In genomic region chr15:30974112-30974511, GRCh38 we compare ENCODE assay signal across 24 cellular contexts. TPM values are rescaled to one million over a fixed set of nuclear protein-coding genes. Genes with fewer than 3 reads are reported as not detected.
DNase-seq lines count a peak whose midpoint lies in the region; ATAC-seq and TF ChIP-seq lines count a peak whose summit lies in the region.
"Had no signal": no experiment of that assay in that cellular context is flagged by ENCODE, and none has a peak within 500 bp of the region (broad histone marks: within the 10 kb centered on the region; RNA-seq: fewer than 3 reads in every experiment).

No MANE protein-coding gene starts in this region.

- no peaks in the 10 kb centered on the region for H4K20me1 ChIP-seq in OCI-LY3 (ENCODE audit: insufficient read depth, low read length)
- peaks cover 4% of the 10 kb centered on the region for H4K20me1 ChIP-seq in hepatocyte (ENCODE audit: insufficient read depth, poor library complexity, severe bottlenecking)

- ATAC-seq in GM18511 (IDR thresholded peaks at IDR 0.05; ENCODE audit: unreplicated experiment) (peak; percentile 80), GM19463 (IDR thresholded peaks at IDR 0.05; ENCODE audit: unreplicated experiment) (peak; percentile 57)
- ATAC-seq: HepG2, K562 had no signal

- H3K36me3 ChIP-seq in OCI-LY3 (replicated peaks; ENCODE audit: low read depth, low read length) (peaks cover 52% of the 10 kb centered on the region), neutrophil (peaks cover 54% of the 10 kb centered on the region), hepatocyte (replicated peaks; ENCODE audit: insufficient read depth, low read depth) (no peaks in the 10 kb centered on the region)

- H3K9me3 ChIP-seq in OCI-LY3 (ENCODE audit: insufficient read depth, low read length) (no peaks in the 10 kb centered on the region), neutrophil (no peaks in the 10 kb centered on the region), hepatocyte (ENCODE audit: low read depth) (no peaks in the 10 kb centered on the region)
- H3K9me3 ChIP-seq: BLaER1, Caco-2, SK-N-SH had no signal

- peaks cover 40% of the 10 kb centered on the region for H3K4me1 ChIP-seq in OCI-LY3 (ENCODE audit: low read length)
- H3K4me1 ChIP-seq in neutrophil (ENCODE audit: control insufficient read depth in 1 of 2, insufficient read depth in 1 of 2, low read depth in 1 of 2, low read length in 1 of 2) = peaks cover 21 to 25% of the 10 kb centered on the region in 2 experiments
- no peaks in the 10 kb centered on the region for H3K4me1 ChIP-seq in hepatocyte (ENCODE audit: insufficient read depth)

- H3K27ac ChIP-seq in OCI-LY3 (ENCODE audit: low read length) (peak overlapping the region; percentile 80), neutrophil (peak overlapping the region; percentile 24), hepatocyte (no peak overlapping the region)
- H3K27ac ChIP-seq: BLaER1, HL-60, RWPE1 had no signal

- DNase-seq in hepatocyte (ENCODE audit: low spot score) = no peak
- DNase-seq in NCI-H2227 (lab: John Stamatoyannopoulos, UW; ENCODE audit: unreplicated experiment) = no peak
- DNase-seq in DMS79 (lab: John Stamatoyannopoulos, UW) = no peak
- DNase-seq: Caco-2; CD4-positive, alpha-beta memory T cell; DMS 273 treated with DMSO at 0.1 percent for 48 hours; MM.1S; NCI-H1092; NCI-H1436 treated with DMSO at 0.1 percent for 48 hours; NCI-H2029; NCI-H226; NCI-H510A treated with DMSO at 0.1 percent for 48 hours; NCI-H748 treated with DMSO at 0.1 percent for 48 hours; SHP77 treated with DMSO at 0.1 percent for 48 hours; SK-N-SH had no signal

- no peak for TF ChIP-seq CTCF in OCI-LY3 (IDR thresholded peaks at IDR 0.05; ENCODE audit: low read depth, low read length)
- no peak for TF ChIP-seq CTCF in neutrophil (IDR thresholded peaks at IDR 0.05)
- TF ChIP-seq CTCF in hepatocyte (IDR thresholded peaks at IDR 0.05; ENCODE audit: poor library complexity) = no peak

- H2AFZ ChIP-seq in OCI-LY3 (ENCODE audit: low read depth, low read length) (no peak overlapping the region), hepatocyte (no peak overlapping the region)

- no peaks in the 10 kb centered on the region for H3K9me2 ChIP-seq in hepatocyte (replicated peaks; ENCODE audit: insufficient read depth)
- H3K9me2 ChIP-seq: SK-N-SH had no signal

- H3K79me2 ChIP-seq in OCI-LY3 (ENCODE audit: low read length) = peaks cover 17% of the 10 kb centered on the region
- peaks cover 33% of the 10 kb centered on the region for H3K79me2 ChIP-seq in hepatocyte

- H3K4me2 ChIP-seq in OCI-LY3 (ENCODE audit: low read length) = peak overlapping the region; percentile 70
- H3K4me2 ChIP-seq in hepatocyte = no peak overlapping the region
- H3K4me2 ChIP-seq: BLaER1, SK-N-SH had no signal

- peak overlapping the region; percentile 47 for H3K4me3 ChIP-seq in OCI-LY3 (ENCODE audit: low read length)
- no peak overlapping the region for H3K4me3 ChIP-seq in neutrophil (ENCODE audit: low read depth in 1 of 2, low read length in 1 of 2)
- H3K4me3 ChIP-seq in hepatocyte = no peak overlapping the region
- H3K4me3 ChIP-seq: BLaER1, K562 had no signal

- no peaks in the 10 kb centered on the region for H3K27me3 ChIP-seq in OCI-LY3 (ENCODE audit: low read depth, low read length)
- H3K27me3 ChIP-seq in neutrophil = no peaks in the 10 kb centered on the region
- H3K27me3 ChIP-seq in hepatocyte = no peaks in the 10 kb centered on the region
- H3K27me3 ChIP-seq: BLaER1 had no signal

- no peak overlapping the region for H3K9ac ChIP-seq in OCI-LY3 (ENCODE audit: low read length)
- H3K9ac ChIP-seq: BLaER1, SK-N-SH had no signal

- WGBS in hepatocyte (ENCODE audit: low lambda C conversion rate, missing lambda C conversion rate) = 96% methylated on average over 5 of the region's 5 CpGs

RNA-seq across cellular contexts. Expression of gene MTMR10, which starts 17.3 kb away (rescaled TPM):
- 15.3 and 19.6 TPM in 2 replicates for total RNA-seq in hepatocyte
- 7.9 and 10.3 TPM in 2 replicates for polyA plus RNA-seq in hepatocyte
